Comparison of ENCODE assay signal across 10 cellular contexts in the genomic region with DNA sequence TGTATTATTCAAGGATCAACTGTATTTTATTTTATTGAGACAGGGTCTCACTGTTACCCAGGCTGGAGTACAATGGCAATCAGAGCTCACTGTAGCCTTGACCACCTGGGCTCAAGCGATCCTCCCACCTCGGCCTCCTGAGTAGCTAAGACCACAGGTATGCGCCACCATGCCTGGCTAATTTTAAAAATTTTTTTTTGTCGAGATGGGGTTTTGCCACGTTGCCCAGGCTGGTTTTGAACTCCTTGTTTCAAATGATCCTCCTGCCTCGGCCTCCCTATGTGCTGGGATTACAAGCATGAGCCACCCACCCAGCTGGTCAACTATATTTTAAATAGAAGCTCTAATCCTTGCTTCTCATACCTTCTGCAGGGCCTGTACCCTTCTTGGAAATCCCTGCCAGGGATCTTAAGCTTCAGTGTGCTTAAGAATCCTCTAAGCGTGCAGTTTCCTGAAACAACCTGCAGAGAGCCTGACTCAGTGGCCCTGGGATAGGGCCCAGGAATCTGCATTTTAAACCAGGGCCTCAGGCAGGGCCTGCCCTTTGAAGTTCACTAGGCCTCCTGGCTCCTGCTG. TPM values are rescaled to one million over a fixed set of nuclear protein-coding genes. Genes with fewer than 3 reads are reported as not detected.
DNase-seq lines count a peak whose midpoint lies in the region; ATAC-seq, FAIRE-seq and TF ChIP-seq lines count a peak whose summit lies in the region.
"Had no signal": no experiment of that assay in that cellular context is flagged by ENCODE, and none has a peak within 500 bp of the region (broad histone marks: within the 10 kb centered on the region; RNA-seq: fewer than 3 reads in every experiment).

No MANE protein-coding gene starts in this region.

- DNase-seq in AG04450 (ENCODE audit: low read depth, low spot score), result no peak
- DNase-seq in GM12878 (ENCODE audit: low read depth, low spot score), result no peak
- no peak for DNase-seq in naive thymus-derived CD8-positive, alpha-beta T cell
- no peak for DNase-seq in pancreas
- no peak for DNase-seq in neural progenitor cell (ENCODE audit: low spot score)
- no peak for DNase-seq in activated gamma-delta T cell (lab: John Stamatoyannopoulos, UW)

- peaks cover 0 to 1% (median 0%) of the 10 kb centered on the region in 9 donors for H3K9me3 Mint-ChIP-seq in naive thymus-derived CD8-positive, alpha-beta T cell
- H3K9me3 Mint-ChIP-seq in neural progenitor cell, result no peaks in the 10 kb centered on the region

- H3K4me3 Mint-ChIP-seq in naive thymus-derived CD8-positive, alpha-beta T cell, result peak overlapping the region; percentile 89 to 100 (median 97)
- H3K4me3 Mint-ChIP-seq in neural progenitor cell, result no peak overlapping the region

- H3K4me1 ChIP-seq in HUES64 (ENCODE audit: insufficient read depth, low read length), result peaks cover 58% of the 10 kb centered on the region
- H3K4me1 ChIP-seq in GM12878 (ENCODE audit: control insufficient read depth, insufficient read depth, low read length), result peaks cover 59% of the 10 kb centered on the region
- no peaks in the 10 kb centered on the region for H3K4me1 ChIP-seq in pancreas
- H3K4me1 ChIP-seq in neural progenitor cell, result peaks cover 47% of the 10 kb centered on the region

- H3K36me3 Mint-ChIP-seq in naive thymus-derived CD8-positive, alpha-beta T cell, result peaks cover 22 to 57% (median 29%) of the 10 kb centered on the region in 3 donors
- peaks cover 4% of the 10 kb centered on the region for H3K36me3 Mint-ChIP-seq in neural progenitor cell

- 76% methylated on average over 7 of the region's 7 CpGs for WGBS in HUES64
- whole genome bisulfite sequencing in GM12878 (ENCODE audit: insufficient coverage, insufficient replicate concordance, low lambda C conversion rate, missing lambda C conversion rate), result 2% methylated on average over 7 of the region's 7 CpGs
- 91 to 93% methylated on average over 7 of the region's 7 CpGs for WGBS in pancreas, 2 donors

- peaks cover 38 to 89% (median 69%) of the 10 kb centered on the region in 4 donors for H3K4me1 Mint-ChIP-seq in naive thymus-derived CD8-positive, alpha-beta T cell
- H3K4me1 Mint-ChIP-seq in neural progenitor cell, result peaks cover 68% of the 10 kb centered on the region

- peak overlapping the region; percentile 95 to 100 (median 98) for H3K27ac Mint-ChIP-seq in naive thymus-derived CD8-positive, alpha-beta T cell
- H3K27ac Mint-ChIP-seq in neural progenitor cell, result no peak overlapping the region

- no peak for TF ChIP-seq EP300 in GM12878 (IDR thresholded peaks at IDR 0.05; ENCODE audit: borderline replicate concordance in 1 of 2, control insufficient read depth in 1 of 2, low read depth in 2 of 2, low read length in 2 of 2)

- H3F3A ChIP-seq in neural progenitor cell (ENCODE audit: low read depth), result peaks cover 24% of the 10 kb centered on the region

- H3K79me2 ChIP-seq in GM12878 (ENCODE audit: control insufficient read depth, insufficient read depth, low read length) (peaks cover 95% of the 10 kb centered on the region), neural progenitor cell (ENCODE audit: low read depth) (peaks cover 4% of the 10 kb centered on the region)

- ATAC-seq in GM12878, result no peak
- no peak for ATAC-seq in naive thymus-derived CD8-positive, alpha-beta T cell
- ATAC-seq in pancreas, result no peak
- no peak for ATAC-seq in GM18517 (IDR thresholded peaks at IDR 0.05; ENCODE audit: unreplicated experiment)

- H3K27me3 Mint-ChIP-seq in naive thymus-derived CD8-positive, alpha-beta T cell, result no peaks in the 10 kb centered on the region
- H3K27me3 Mint-ChIP-seq in neural progenitor cell (ENCODE audit: insufficient read depth, low read depth), result peaks cover 4% of the 10 kb centered on the region

- intact Hi-C loops in GM12878 (cut with micrococcal nuclease; ENCODE audit: unreplicated experiment), result loop anchor here (1.0 to 10.0 kb wide), 5 partner anchors 12 to 1110 kb away; a partner anchor contains a TSS
- intact Hi-C loops in pancreas (cut with DNase I), result no loop called here

- no peaks in the 10 kb centered on the region for H4K20me1 ChIP-seq in GM12878 (ENCODE audit: control insufficient read depth, insufficient read depth)
- H4K20me1 ChIP-seq in neural progenitor cell (ENCODE audit: low read depth), result peaks cover 13% of the 10 kb centered on the region

- RAD21 ChIA-PET in GM12878 (lab: Charles Lee; ENCODE audit: unreplicated experiment), result interaction anchor here (1.2 to 13.0 kb wide), 18 partner anchors 10 to 268 kb away, joined by 3 to 251 read pairs (median 6); a partner anchor contains a TSS

- CTCF ChIA-PET in AG04450 (lab: Charles Lee) (interaction anchor here (0.8 to 1.2 kb wide), 2 partner anchors 21 to 268 kb away, joined by 3 to 5 read pairs; no protein-coding TSS in a partner anchor), GM12878 (lab: Yijun Ruan, JAX) (interaction anchor here (0.9 to 10.2 kb wide), 12 partner anchors 12 to 227 kb away, joined by 3 to 122 read pairs (median 8); a partner anchor contains a TSS)

- 0 out of 2 replicates have a peak, but pooled peaks have one; percentile 5 for TF ChIP-seq RAD21 in GM12878 (IDR thresholded peaks at IDR 0.05; ENCODE audit: insufficient read depth, low read depth, low read length)

- FAIRE-seq in GM12878 (lab: Jason Lieb, UNC) (no peak), pancreas (lab: Jason Lieb, UNC) (no peak)

- H3K9me3 ChIP-seq in AG04450 (ENCODE audit: control insufficient read depth, insufficient read depth, low read length), result no peaks in the 10 kb centered on the region; the same call in 1 of the 2 replicates
- no peaks in the 10 kb centered on the region for H3K9me3 ChIP-seq in HUES64 (ENCODE audit: insufficient read depth, low read depth, low read length)
- no peaks in the 10 kb centered on the region for H3K9me3 ChIP-seq in GM12878 (replicated peaks; ENCODE audit: control insufficient read depth, insufficient read depth, low read length)
- H3K9me3 ChIP-seq in pancreas, result no peaks in the 10 kb centered on the region
- H3K9me3 ChIP-seq in neural progenitor cell (ENCODE audit: low read depth), result no peaks in the 10 kb centered on the region

- in situ Hi-C loops in GM12878 (cut with MboI), result loop anchor here (5.0 kb wide), 1 partner anchor 227 kb away; a partner anchor contains a TSS

- H3K4me3 ChIP-seq in AG04450 (ENCODE audit: low read depth, low read length), result no peak overlapping the region
- no peak overlapping the region for H3K4me3 ChIP-seq in HUES64 (ENCODE audit: low read length)
- H3K4me3 ChIP-seq in GM12878, result peak overlapping the region; percentile 93
- H3K4me3 ChIP-seq in pancreas, result no peak overlapping the region
- H3K4me3 ChIP-seq in neural progenitor cell, result no peak overlapping the region

- SMC1A ChIA-PET in GM12878 (lab: Charles Lee; ENCODE audit: uncharacterized antibody, unreplicated experiment), result interaction anchor here (0.9 to 12.8 kb wide), 15 partner anchors 10 to 268 kb away, joined by 3 to 327 read pairs (median 4); a partner anchor contains a TSS

- POLR2A ChIA-PET in AG04450 (lab: Yijun Ruan, JAX) (interaction anchor here (0.8 kb wide), 1 partner anchor 16 kb away, joined by 3 read pairs; no protein-coding TSS in a partner anchor), GM12878 (lab: Charles Lee) (interaction anchor here (0.6 to 13.2 kb wide), 18 partner anchors 8 to 867 kb away, joined by 3 to 312 read pairs (median 6); a partner anchor contains a TSS)
- POLR2A ChIA-PET in naive thymus-derived CD8-positive, alpha-beta T cell (lab: Charles Lee), result interaction anchor here (0.8 to 34.1 kb wide), 10 partner anchors 7 to 545 kb away, joined by 3 to 1589 read pairs (median 6); a partner anchor contains a TSS

- no peak for TF ChIP-seq POLR2A in GM12878 (IDR thresholded peaks at IDR 0.05; ENCODE audit: low read depth, low read length)

- no peak overlapping the region for H2AFZ ChIP-seq in GM12878 (ENCODE audit: control insufficient read depth, low read depth, low read length)
- no peak overlapping the region for H2AFZ ChIP-seq in neural progenitor cell (replicated peaks)

- H3K27ac ChIP-seq in AG04450 (ENCODE audit: low read depth, low read length) (peak overlapping the region; percentile 89), HUES64 (ENCODE audit: low read depth, low read length) (peak overlapping the region; percentile 58; the same call in 1 of the 2 replicates), GM12878 (ENCODE audit: control insufficient read depth, insufficient read depth) (peak overlapping the region; percentile 100), pancreas (peak overlapping the region in 1 of 4 donors; percentile 60), neural progenitor cell (no peak overlapping the region)

- H3K9ac ChIP-seq in HUES64 (ENCODE audit: low read depth, low read length), result no peak overlapping the region
- H3K9ac ChIP-seq in GM12878 (ENCODE audit: control insufficient read depth, insufficient read depth, low read length), result peak overlapping the region; percentile 99
- H3K9ac ChIP-seq in neural progenitor cell, result no peak overlapping the region

- H3K4me2 ChIP-seq in GM12878 (ENCODE audit: control insufficient read depth, insufficient read depth), result peak overlapping the region; percentile 100
- no peak overlapping the region for H3K4me2 ChIP-seq in neural progenitor cell

- BruUV-seq in GM12878 (replicated peaks; lab: Mats Ljungman, UMichigan), result TSS peak; percentile 54

- TF ChIP-seq CTCF in AG04450 (IDR thresholded peaks at IDR 0.05; ENCODE audit: low read depth, low read length) (no peak), GM12878 (IDR thresholded peaks at IDR 0.05 in 2 of 3, conservative IDR thresholded peaks at IDR 0.05 in 1 of 3; ENCODE audit: control insufficient read depth in 2 of 3, extremely low read depth in 1 of 3, insufficient read depth in 1 of 3, low read depth in 3 of 3, low read length in 3 of 3) (no peak), pancreas (IDR thresholded peaks at IDR 0.05) (no peak), neural progenitor cell (IDR thresholded peaks at IDR 0.05) (no peak)

- H3K36me3 ChIP-seq in HUES64 (ENCODE audit: insufficient read depth, low read length) (peaks cover 5% of the 10 kb centered on the region; the same call in 1 of the 2 replicates), GM12878 (ENCODE audit: control insufficient read depth in 2 of 2, insufficient read depth in 2 of 2, low read length in 1 of 2) (peaks cover 5 to 10% of the 10 kb centered on the region in 2 experiments), pancreas (peaks cover 0 to 6% (median 0%) of the 10 kb centered on the region in 3 donors), neural progenitor cell (no peaks in the 10 kb centered on the region)

- H3K27me3 ChIP-seq in AG04450 (ENCODE audit: control insufficient read depth, insufficient read depth, low read length) (no peaks in the 10 kb centered on the region), HUES64 (ENCODE audit: insufficient read depth, low read length) (no peaks in the 10 kb centered on the region), GM12878 (replicated peaks in 1 of 2; ENCODE audit: control insufficient read depth in 2 of 2, insufficient read depth in 2 of 2, low read length in 1 of 2) (no peaks in the 10 kb centered on the region), pancreas (no peaks in the 10 kb centered on the region), neural progenitor cell (no peaks in the 10 kb centered on the region)

RNA-seq across cellular contexts. Expression of a gene that starts 2.9 kb away (rescaled TPM):
- polyA plus RNA-seq in AG04450 (2011; rRNA removed) (7.0 and 7.5 TPM in 2 replicates), GM12878 (2011; rRNA removed) (18.0 and 30.1 TPM in 2 replicates), GM12878 (2014; fragmentation: Illumina TruSeq; extraction: Trizol) (27.2 and 57.6 TPM in 2 replicates), GM12878 (2014; fragmentation: Nextera tagmentation; extraction: Ambion mirVana) (1 to 10 TPM; 1.6 to 5.0 TPM), GM12878 (2014; rRNA removed) (71.9 and 77.7 TPM in 2 replicates), GM12878 (2016; fragmentation: Nextera tagmentation; extraction: Ambion mirVana) (10 to 100 TPM; 28.0 to 30.9 TPM), pancreas (10 to 100 TPM in 1 of 2 donors, 1 to 10 TPM in 1; 6.9 to 11.8 TPM)
- polyA minus RNA-seq in AG04450 (2011; rRNA and poly(A)+ RNA removed), result 12.6 and 12.7 TPM in 2 replicates
- polyA plus RNA-seq in HUES64 (2013, experiment 1 of 2), result 17.8 TPM
- polyA plus RNA-seq in HUES64 (2013, experiment 2 of 2), result 18.9 TPM
- 305 and 316 TPM in 2 replicates for total RNA-seq in GM12878 (2013; cell fraction: nucleolus; rRNA removed)
- total RNA-seq in GM12878 (2014; rRNA removed) (49.4 and 59.0 TPM in 2 replicates), GM12878 (2014; rRNA removed; fragmentation: Illumina TruSeq; extraction: Trizol) (36.0 and 39.8 TPM in 2 replicates), GM12878 (2021) (117 and 132 TPM in 2 replicates), pancreas (10 to 100 TPM in 3 of 6 donors, 1 to 10 TPM in 3; 5.4 to 18.0 (median 10.8) TPM), neural progenitor cell (ENCODE audit: low replicate concordance) (11.4 and 13.4 TPM in 2 replicates)
- polyA plus RNA-seq in GM12878 (2011; ENCODE audit: low read depth), result 22.0 TPM
- polyA plus RNA-seq in GM12878 (2011; cell fraction: cytosol; rRNA removed), result 33.7 and 39.1 TPM in 2 replicates
- 107 and 123 TPM in 2 replicates for polyA plus RNA-seq in GM12878 (2011; cell fraction: nucleus; rRNA removed)
- polyA plus RNA-seq in GM12878 (2012), result 57.1 and 64.5 TPM in 2 replicates
- 47.4 and 97.2 TPM in 2 replicates for polyA minus RNA-seq in GM12878 (2011; rRNA and poly(A)+ RNA removed)
- polyA minus RNA-seq in GM12878 (2011; cell fraction: cytosol; rRNA and poly(A)+ RNA removed), result 31.4 and 34.5 TPM in 2 replicates
- polyA minus RNA-seq in GM12878 (2011; cell fraction: nucleus; rRNA and poly(A)+ RNA removed), result 64.4 and 127 TPM in 2 replicates
- 100 to 1,000 TPM; 425 to 430 TPM for total RNA-seq in naive thymus-derived CD8-positive, alpha-beta T cell
- 10 to 100 TPM; 12.7 to 31.6 (median 21.3) TPM for polyA plus RNA-seq in naive thymus-derived CD8-positive, alpha-beta T cell

RNA-seq across cellular contexts. Expression of a gene that starts 55.3 kb away (rescaled TPM):
- polyA plus RNA-seq in AG04450 (2011; rRNA removed), result not detected in 2 replicates
- not detected in 2 replicates for polyA minus RNA-seq in AG04450 (2011; rRNA and poly(A)+ RNA removed)
- 1.3 TPM for polyA plus RNA-seq in HUES64 (2013, experiment 1 of 2)
- polyA plus RNA-seq in HUES64 (2013, experiment 2 of 2), result 0.82 TPM
- total RNA-seq in GM12878 (2013; cell fraction: nucleolus; rRNA removed), result not detected in 2 replicates
- total RNA-seq in GM12878 (2014; rRNA removed), result not detected in 2 replicates
- not detected in 2 replicates for total RNA-seq in GM12878 (2014; rRNA removed; fragmentation: Illumina TruSeq; extraction: Trizol)
- 0.64 TPM in 1 of 2 replicates, not detected in the other for total RNA-seq in GM12878 (2021)
- polyA plus RNA-seq in GM12878 (2011; ENCODE audit: low read depth), result not detected
- not detected in 2 replicates for polyA plus RNA-seq in GM12878 (2011; rRNA removed)
- not detected in 2 replicates for polyA plus RNA-seq in GM12878 (2011; cell fraction: cytosol; rRNA removed)
- not detected in 2 replicates for polyA plus RNA-seq in GM12878 (2011; cell fraction: nucleus; rRNA removed)
- not detected in 2 replicates for polyA plus RNA-seq in GM12878 (2012)
- not detected in 2 replicates for polyA plus RNA-seq in GM12878 (2014; fragmentation: Illumina TruSeq; extraction: Trizol)
- not detected for polyA plus RNA-seq in GM12878 (2014; fragmentation: Nextera tagmentation; extraction: Ambion mirVana)
- polyA plus RNA-seq in GM12878 (2014; rRNA removed), result not detected in 2 replicates
- not detected for polyA plus RNA-seq in GM12878 (2016; fragmentation: Nextera tagmentation; extraction: Ambion mirVana)
- not detected in 2 replicates for polyA minus RNA-seq in GM12878 (2011; rRNA and poly(A)+ RNA removed)
- not detected in 2 replicates for polyA minus RNA-seq in GM12878 (2011; cell fraction: cytosol; rRNA and poly(A)+ RNA removed)
- polyA minus RNA-seq in GM12878 (2011; cell fraction: nucleus; rRNA and poly(A)+ RNA removed), result not detected in 2 replicates
- not detected for total RNA-seq in naive thymus-derived CD8-positive, alpha-beta T cell
- polyA plus RNA-seq in naive thymus-derived CD8-positive, alpha-beta T cell, result not detected
- total RNA-seq in pancreas, result 1 to 10 TPM in 1 of 6 donors, under 1 TPM in 1, not detected in 4; 0.66 to 3.1 TPM
- under 1 TPM; 0.12 to 0.34 TPM for polyA plus RNA-seq in pancreas
- 0.43 TPM in 1 of 2 replicates, not detected in the other for total RNA-seq in neural progenitor cell (ENCODE audit: low replicate concordance)
- total RNA-seq: HT1080, SK-MEL-5 had no signal
